In the genomic region with DNA sequence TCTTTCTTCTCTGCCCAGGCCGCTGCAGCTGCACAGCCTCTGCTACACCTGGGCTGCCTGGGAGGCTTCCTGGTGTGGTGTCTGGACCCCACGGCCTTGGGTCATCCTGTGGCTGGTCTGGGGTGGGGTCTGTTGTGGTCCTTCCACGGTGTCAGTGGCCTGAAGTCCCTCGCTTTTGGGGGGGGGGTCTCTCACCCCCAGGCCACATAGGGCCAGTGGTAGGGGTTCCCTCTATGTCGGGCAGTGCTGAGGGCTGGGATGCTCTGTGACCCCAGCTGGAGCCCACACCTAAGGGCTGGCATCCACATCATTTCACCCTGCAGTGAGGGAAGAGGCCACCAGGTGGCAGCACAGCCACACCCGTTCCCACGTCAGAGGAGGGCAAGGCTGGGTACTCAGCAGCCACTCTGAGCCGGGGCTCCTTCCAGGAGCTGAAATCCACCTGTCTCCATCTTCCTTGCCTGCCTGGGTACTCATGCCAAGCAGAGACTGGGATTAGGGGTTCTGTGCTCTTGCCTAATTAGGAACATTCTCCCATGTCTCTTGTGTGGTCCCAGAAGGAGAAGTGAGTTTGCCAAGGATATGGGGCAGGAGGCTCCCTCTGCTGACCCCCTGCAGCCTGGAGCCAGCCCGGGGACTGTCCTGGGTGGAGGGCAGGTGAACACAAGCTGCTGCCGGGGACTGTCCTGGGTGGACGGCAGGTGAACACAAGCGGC, we compare ENCODE assay signal across 8 cellular contexts. TPM values are rescaled to one million over a fixed set of nuclear protein-coding genes. Genes with fewer than 3 reads are reported as not detected.
DNase-seq lines count a peak whose midpoint lies in the region; ATAC-seq and TF ChIP-seq lines count a peak whose summit lies in the region.

No MANE protein-coding gene starts in this region.

- no peak overlapping the region for H3K23ac ChIP-seq in mesendoderm (ENCODE audit: low read length)

- peaks cover 14% of the 10 kb centered on the region for H3K36me3 ChIP-seq in BJ (ENCODE audit: control insufficient read depth, insufficient read depth, low read length)
- peaks cover 13 to 14% of the 10 kb centered on the region in 2 experiments; a peak in 3 of 4 replicates for H3K36me3 ChIP-seq in HCT116 (ENCODE audit: control insufficient read depth in 1 of 2, insufficient read depth in 2 of 2, low read length in 2 of 2)
- peaks cover 27% of the 10 kb centered on the region for H3K36me3 ChIP-seq in effector memory CD4-positive, alpha-beta T cell (ENCODE audit: control insufficient read depth, insufficient read depth, low read length)
- H3K36me3 ChIP-seq in mesendoderm (ENCODE audit: control insufficient read depth, insufficient read depth, low read length) = no peaks in the 10 kb centered on the region

- DNase-seq in BJ (ENCODE audit: low read depth) (no peak), HCT116 (ENCODE audit: low read depth, low spot score) (peak; percentile 31), NCI-H524 (lab: John Stamatoyannopoulos, UW) (peak; percentile 85 to 94), mesendoderm (peak; percentile 64)
- peak; percentile 85 for DNase-seq in activated CD8-positive, alpha-beta T cell treated with anti-CD3 and anti-CD28 coated beads for 36 hours
- peak; percentile 41 to 54 (median 42) for DNase-seq in effector memory CD4-positive, alpha-beta T cell
- DNase-seq in stimulated activated CD8-positive, alpha-beta memory T cell treated with anti-CD3 and anti-CD28 coated beads, Interleukin-2, amount 100 ng/mL, for 1 hour (ENCODE audit: low read depth in 2 of 2) = peak; percentile 27 to 55

- H4K20me1 ChIP-seq in HCT116 (ENCODE audit: insufficient read depth) = no peaks in the 10 kb centered on the region

- no peaks in the 10 kb centered on the region for H3K4me1 ChIP-seq in HCT116 (ENCODE audit: control insufficient read depth in 1 of 2, insufficient read depth in 2 of 2, low read length in 2 of 2)
- no peaks in the 10 kb centered on the region for H3K4me1 ChIP-seq in effector memory CD4-positive, alpha-beta T cell (ENCODE audit: control insufficient read depth, insufficient read depth, low read length, poor library complexity, severe bottlenecking)
- no peaks in the 10 kb centered on the region for H3K4me1 ChIP-seq in mesendoderm (ENCODE audit: control insufficient read depth, low read depth, low read length)

- H3K56ac ChIP-seq in mesendoderm (ENCODE audit: low read length) = no peak overlapping the region

- no peak overlapping the region for H3K27ac Mint-ChIP-seq in activated CD8-positive, alpha-beta T cell treated with anti-CD3 and anti-CD28 coated beads for 36 hours

- H2AFZ ChIP-seq in HCT116 (ENCODE audit: low read depth, low read length, poor library complexity, severe bottlenecking) = no peak overlapping the region

- no peak overlapping the region for H2BK5ac ChIP-seq in mesendoderm (ENCODE audit: low read length)

- POLR2A ChIA-PET in BJ (lab: Charles Lee) = interaction anchor here (0.5 kb wide), 1 partner anchor 306 kb away, joined by 3 read pairs; no protein-coding TSS in a partner anchor
- POLR2A ChIA-PET in HCT116 (lab: Charles Lee) = interaction anchor here (1.4 kb wide), 1 partner anchor 13 kb away, joined by 4 read pairs; a partner anchor contains a TSS
- POLR2A ChIA-PET in activated CD8-positive, alpha-beta T cell treated with anti-CD3 and anti-CD28 coated beads for 36 hours (lab: Charles Lee) = interaction anchor here (1.1 kb wide), 1 partner anchor 13 kb away, joined by 3 read pairs; a partner anchor contains a TSS

- H3K79me2 ChIP-seq in HCT116 (ENCODE audit: insufficient read depth, low read length) (no peaks in the 10 kb centered on the region), mesendoderm (ENCODE audit: control insufficient read depth, insufficient read depth, low read length) (no peaks in the 10 kb centered on the region)

- H3K4me2 ChIP-seq in HCT116 (ENCODE audit: low read length) (no peak overlapping the region), mesendoderm (ENCODE audit: low read length) (no peak overlapping the region)

- H3K4me3 ChIP-seq in BJ (ENCODE audit: low read depth, low read length) (no peak overlapping the region), HCT116 (replicated peaks in 1 of 2; ENCODE audit: low read depth in 1 of 2, low read length in 2 of 2) (no peak overlapping the region), mesendoderm (ENCODE audit: low read length) (no peak overlapping the region)
- no peak overlapping the region for H3K4me3 ChIP-seq in effector memory CD4-positive, alpha-beta T cell (ENCODE audit: insufficient read depth, low read depth, low read length, poor library complexity, severe bottlenecking)

- peaks cover 4% of the 10 kb centered on the region for H3K36me3 Mint-ChIP-seq in activated CD8-positive, alpha-beta T cell treated with anti-CD3 and anti-CD28 coated beads for 36 hours (ENCODE audit: low read depth)

- no peaks in the 10 kb centered on the region for H3K27me3 Mint-ChIP-seq in activated CD8-positive, alpha-beta T cell treated with anti-CD3 and anti-CD28 coated beads for 36 hours

- no peaks in the 10 kb centered on the region for H3K9me3 Mint-ChIP-seq in activated CD8-positive, alpha-beta T cell treated with anti-CD3 and anti-CD28 coated beads for 36 hours

- BruUV-seq in HCT116 (replicated peaks; lab: Mats Ljungman, UMichigan) = no TSS peak

- H3K9ac ChIP-seq in HCT116 (ENCODE audit: low read length) (no peak overlapping the region), mesendoderm (ENCODE audit: low read length) (no peak overlapping the region)

- no peak overlapping the region for H4K8ac ChIP-seq in mesendoderm (ENCODE audit: low read depth, low read length)

- H3K27ac ChIP-seq in HCT116 (ENCODE audit: low read depth, low read length) = no peak overlapping the region
- H3K27ac ChIP-seq in effector memory CD4-positive, alpha-beta T cell (ENCODE audit: insufficient read depth, low read length, poor library complexity, severe bottlenecking) = no peak overlapping the region
- no peak overlapping the region for H3K27ac ChIP-seq in mesendoderm (ENCODE audit: low read depth, low read length)

- peaks cover 2% of the 10 kb centered on the region for H3K4me1 Mint-ChIP-seq in activated CD8-positive, alpha-beta T cell treated with anti-CD3 and anti-CD28 coated beads for 36 hours (ENCODE audit: low read depth)

- RAD21 ChIA-PET in HCT116 (lab: Charles Lee; ENCODE audit: low non-redundant PET in 1 of 2, low total read pairs in 2 of 2, uncharacterized antibody in 2 of 2, unreplicated experiment in 2 of 2) = interaction anchor here (0.7 to 2.4 kb wide), 9 partner anchors 76 to 621 kb away, joined by 3 to 10 read pairs (median 4); no protein-coding TSS in a partner anchor

- no peaks in the 10 kb centered on the region for H3K9me2 ChIP-seq in HCT116 (ENCODE audit: insufficient read depth)

- H3K9me3 ChIP-seq in HCT116 (ENCODE audit: control insufficient read depth in 1 of 2, insufficient read depth in 1 of 2, low read depth in 1 of 2, low read length in 2 of 2) = no peaks in the 10 kb centered on the region
- H3K9me3 ChIP-seq in effector memory CD4-positive, alpha-beta T cell (ENCODE audit: control insufficient read depth, low read length) = no peaks in the 10 kb centered on the region

- no peak overlapping the region for H3K18ac ChIP-seq in mesendoderm (ENCODE audit: low read length)

- TF ChIP-seq CTCF in BJ (IDR thresholded peaks at IDR 0.05; ENCODE audit: insufficient read depth, low read depth, low read length) = peak; percentile 89
- peak; percentile 88 to 98 (median 96) for TF ChIP-seq CTCF in HCT116 (IDR thresholded peaks at IDR 0.05 in 2 of 3, conservative IDR thresholded peaks at IDR 0.05 in 1 of 3; ENCODE audit: borderline replicate concordance in 1 of 3, insufficient read depth in 1 of 3, low read depth in 2 of 3, low read length in 2 of 3)
- peak; percentile 80 for TF ChIP-seq CTCF in activated CD8-positive, alpha-beta T cell treated with anti-CD3 and anti-CD28 coated beads for 36 hours (IDR thresholded peaks at IDR 0.05)

- H3K4me3 Mint-ChIP-seq in activated CD8-positive, alpha-beta T cell treated with anti-CD3 and anti-CD28 coated beads for 36 hours = no peak overlapping the region

- TF ChIP-seq POLR2A in HCT116 (IDR thresholded peaks at IDR 0.05; ENCODE audit: borderline replicate concordance, extremely low read depth, insufficient read depth, insufficient read length) = no peak

- intact Hi-C loops in HCT116 (cut with micrococcal nuclease) = loop anchor here (1.0 to 5.0 kb wide), 4 partner anchors 39 to 306 kb away; no protein-coding TSS in a partner anchor
- intact Hi-C loops in activated CD8-positive, alpha-beta T cell treated with anti-CD3 and anti-CD28 coated beads for 36 hours (cut with micrococcal nuclease) = loop anchor here (5.0 kb wide), 1 partner anchor 305 kb away; no protein-coding TSS in a partner anchor

- H4K5ac ChIP-seq in mesendoderm (ENCODE audit: low read length) = no peak overlapping the region

- peak; percentile 88 for ATAC-seq in HCT116
- ATAC-seq in activated CD8-positive, alpha-beta T cell treated with anti-CD3 and anti-CD28 coated beads for 36 hours = peak; percentile 93
- ATAC-seq in HG03045 (IDR thresholded peaks at IDR 0.05; ENCODE audit: unreplicated experiment) = no peak

- CTCF ChIA-PET in BJ (lab: Yijun Ruan, JAX) = interaction anchor here (0.5 to 8.6 kb wide), 41 partner anchors 10 to 640 kb away, joined by 3 to 181 read pairs (median 4); a partner anchor contains a TSS
- CTCF ChIA-PET in HCT116 (lab: Charles Lee) = interaction anchor here (1.0 to 5.4 kb wide), 14 partner anchors 9 to 621 kb away, joined by 4 to 126 read pairs (median 6); a partner anchor contains a TSS
- CTCF ChIA-PET in activated CD8-positive, alpha-beta T cell treated with anti-CD3 and anti-CD28 coated beads for 36 hours (lab: Charles Lee) = interaction anchor here (0.7 to 4.4 kb wide), 18 partner anchors 9 to 326 kb away, joined by 3 to 49 read pairs (median 4); a partner anchor contains a TSS

- H3K79me1 ChIP-seq in mesendoderm (ENCODE audit: low read length) = no peaks in the 10 kb centered on the region

- H2AK5ac ChIP-seq in mesendoderm (ENCODE audit: low read length) = no peak overlapping the region

- no peaks in the 10 kb centered on the region for H3K27me3 ChIP-seq in BJ (ENCODE audit: control insufficient read depth, insufficient read depth, low read length)
- H3K27me3 ChIP-seq in HCT116 (ENCODE audit: insufficient read depth, low read length) = no peaks in the 10 kb centered on the region
- H3K27me3 ChIP-seq in effector memory CD4-positive, alpha-beta T cell (replicated peaks; ENCODE audit: control insufficient read depth, insufficient read depth, low read length, poor library complexity, severe bottlenecking) = no peaks in the 10 kb centered on the region
- H3K27me3 ChIP-seq in mesendoderm (ENCODE audit: insufficient read depth, low read length, poor library complexity) = no peaks in the 10 kb centered on the region

- no CpG with 5 or more reads among the region's 12 CpGs for WGBS in mesendoderm (ENCODE audit: extremely low coverage, insufficient coverage, low lambda C conversion rate)

- H3K4ac ChIP-seq in mesendoderm (ENCODE audit: low read depth, low read length) = no peak overlapping the region

- peak; percentile 92 for TF ChIP-seq RAD21 in HCT116 (IDR thresholded peaks at IDR 0.05; ENCODE audit: low read depth)

- no peak overlapping the region for H2BK120ac ChIP-seq in mesendoderm (ENCODE audit: low read depth, low read length)

- no peak overlapping the region for H2BK15ac ChIP-seq in mesendoderm (replicated peaks; ENCODE audit: low read depth)

RNA-seq across cellular contexts. Expression of a gene that starts 13.0 kb away (rescaled TPM):
- polyA plus RNA-seq in BJ (2011; rRNA removed) = 4.7 and 7.4 TPM in 2 replicates
- polyA minus RNA-seq in BJ (2011; rRNA and poly(A)+ RNA removed) = 6.7 and 7.9 TPM in 2 replicates
- total RNA-seq in HCT116 (2021; ENCODE audit: unreplicated experiment) = 54.2 TPM
- polyA plus RNA-seq in HCT116 (2012) = 21.4 and 21.8 TPM in 2 replicates
- 10 to 100 TPM; 41.3 to 41.8 TPM for total RNA-seq in activated CD8-positive, alpha-beta T cell treated with anti-CD3 and anti-CD28 coated beads for 36 hours
- polyA plus RNA-seq in mesendoderm (2013, experiment 1 of 2) = 5.1 TPM
- polyA plus RNA-seq in mesendoderm (2013, experiment 2 of 2) = 6.1 TPM
